Comparison of ENCODE assay signal across 21 cellular contexts in the genomic region with DNA sequence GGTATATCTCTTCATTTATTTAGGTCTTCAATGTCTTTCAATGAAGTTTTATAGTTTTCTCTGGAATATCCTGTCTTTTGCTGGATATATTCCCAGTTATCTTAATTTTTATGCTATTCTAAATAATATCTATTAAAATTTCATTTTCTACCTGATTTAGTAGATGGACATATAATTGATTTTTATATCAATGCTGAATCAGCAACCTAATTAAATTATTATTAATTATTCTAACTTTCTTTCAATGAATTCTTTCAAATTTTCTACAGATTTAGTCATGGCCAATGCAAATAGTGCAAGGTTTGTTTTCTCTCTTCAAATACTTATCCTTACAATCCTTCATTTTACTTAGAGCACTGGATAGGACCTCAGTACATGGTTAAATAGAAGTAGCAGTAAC.
"Had no signal": no experiment of that assay in that cellular context is flagged by ENCODE, and none has a peak within 500 bp of the region (broad histone marks: within the 10 kb centered on the region; RNA-seq: fewer than 3 reads in every experiment).

No MANE protein-coding gene starts in this region.

- H3K4me1 ChIP-seq: foreskin keratinocyte, left lung had no signal

- H3K27me3 Mint-ChIP-seq: naive thymus-derived CD4-positive, alpha-beta T cell had no signal

- H3K27me3 ChIP-seq: dorsolateral prefrontal cortex, esophagus muscularis mucosa, foreskin keratinocyte, gastroesophageal sphincter, heart left ventricle, hepatocyte, left lung had no signal

- DNase-seq: dermis blood vessel endothelial cell; dorsolateral prefrontal cortex; effector CD4-positive, alpha-beta T cell; effector memory CD4-positive, alpha-beta T cell; foreskin keratinocyte; heart left ventricle; hypothalamus; left cardiac atrium; left lung; left ventricle myocardium superior; lower lobe of right lung; mesendoderm; midbrain; naive thymus-derived CD4-positive, alpha-beta T cell had no signal

- H3K4me3 Mint-ChIP-seq: naive thymus-derived CD4-positive, alpha-beta T cell had no signal

- H3K27ac ChIP-seq: coronary artery, dorsolateral prefrontal cortex, esophagus muscularis mucosa, foreskin keratinocyte, gastroesophageal sphincter, heart left ventricle, hepatocyte, left lung, lower lobe of right lung had no signal

- H3K4me3 ChIP-seq: coronary artery, dorsolateral prefrontal cortex, esophagus muscularis mucosa, gastroesophageal sphincter, heart left ventricle, hepatocyte, left lung, lower lobe of right lung had no signal

- ATAC-seq: foreskin keratinocyte; gastroesophageal sphincter; heart left ventricle; left cardiac atrium; left lung; left ventricle myocardium superior; lower lobe of right lung; naive thymus-derived CD4-positive, alpha-beta T cell had no signal

- H3K9me3 Mint-ChIP-seq: naive thymus-derived CD4-positive, alpha-beta T cell had no signal

- H3K9me3 ChIP-seq: esophagus muscularis mucosa, gastroesophageal sphincter, heart left ventricle, left lung, lower lobe of right lung had no signal

- FAIRE-seq: endothelial cell of umbilical vein, frontal cortex, keratinocyte had no signal
